In the genomic region with DNA sequence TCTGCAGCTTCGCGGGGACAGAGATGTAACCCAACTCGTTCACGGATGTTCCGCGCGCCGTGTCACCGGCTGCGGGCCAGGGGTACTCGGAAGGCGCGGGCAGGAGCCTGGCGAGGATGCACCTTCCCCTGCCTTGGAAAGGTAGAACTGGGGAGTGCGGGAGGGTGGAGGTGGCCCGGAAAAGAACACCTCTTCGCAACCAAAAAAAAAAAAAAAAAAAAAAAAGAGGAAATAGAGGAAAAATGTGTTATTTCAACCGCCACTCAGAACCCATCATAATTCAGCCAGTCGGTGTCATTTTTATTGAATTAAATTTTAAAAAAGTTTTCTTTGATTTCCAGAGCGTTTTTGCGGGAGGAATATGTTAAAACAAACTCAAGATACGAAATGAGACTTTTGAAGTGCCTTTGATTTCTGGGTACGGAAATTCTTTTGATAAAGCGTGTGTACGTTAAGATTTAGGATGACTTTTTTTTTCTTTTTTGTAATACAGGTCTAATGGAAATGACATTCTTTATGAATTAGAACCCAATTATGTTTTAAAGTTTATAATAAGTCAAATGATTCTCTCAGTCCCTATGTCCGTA, we compare ENCODE assay signal across 1 cellular context.
TF ChIP-seq lines count a peak whose summit lies in the region.

No MANE protein-coding gene starts in this region.

TF ChIP-seq in GM23338, 12 proteins besides CTCF, POLR2A, EP300 and RAD21 (continued from another document):
- TF ChIP-seq, protein P1, sequence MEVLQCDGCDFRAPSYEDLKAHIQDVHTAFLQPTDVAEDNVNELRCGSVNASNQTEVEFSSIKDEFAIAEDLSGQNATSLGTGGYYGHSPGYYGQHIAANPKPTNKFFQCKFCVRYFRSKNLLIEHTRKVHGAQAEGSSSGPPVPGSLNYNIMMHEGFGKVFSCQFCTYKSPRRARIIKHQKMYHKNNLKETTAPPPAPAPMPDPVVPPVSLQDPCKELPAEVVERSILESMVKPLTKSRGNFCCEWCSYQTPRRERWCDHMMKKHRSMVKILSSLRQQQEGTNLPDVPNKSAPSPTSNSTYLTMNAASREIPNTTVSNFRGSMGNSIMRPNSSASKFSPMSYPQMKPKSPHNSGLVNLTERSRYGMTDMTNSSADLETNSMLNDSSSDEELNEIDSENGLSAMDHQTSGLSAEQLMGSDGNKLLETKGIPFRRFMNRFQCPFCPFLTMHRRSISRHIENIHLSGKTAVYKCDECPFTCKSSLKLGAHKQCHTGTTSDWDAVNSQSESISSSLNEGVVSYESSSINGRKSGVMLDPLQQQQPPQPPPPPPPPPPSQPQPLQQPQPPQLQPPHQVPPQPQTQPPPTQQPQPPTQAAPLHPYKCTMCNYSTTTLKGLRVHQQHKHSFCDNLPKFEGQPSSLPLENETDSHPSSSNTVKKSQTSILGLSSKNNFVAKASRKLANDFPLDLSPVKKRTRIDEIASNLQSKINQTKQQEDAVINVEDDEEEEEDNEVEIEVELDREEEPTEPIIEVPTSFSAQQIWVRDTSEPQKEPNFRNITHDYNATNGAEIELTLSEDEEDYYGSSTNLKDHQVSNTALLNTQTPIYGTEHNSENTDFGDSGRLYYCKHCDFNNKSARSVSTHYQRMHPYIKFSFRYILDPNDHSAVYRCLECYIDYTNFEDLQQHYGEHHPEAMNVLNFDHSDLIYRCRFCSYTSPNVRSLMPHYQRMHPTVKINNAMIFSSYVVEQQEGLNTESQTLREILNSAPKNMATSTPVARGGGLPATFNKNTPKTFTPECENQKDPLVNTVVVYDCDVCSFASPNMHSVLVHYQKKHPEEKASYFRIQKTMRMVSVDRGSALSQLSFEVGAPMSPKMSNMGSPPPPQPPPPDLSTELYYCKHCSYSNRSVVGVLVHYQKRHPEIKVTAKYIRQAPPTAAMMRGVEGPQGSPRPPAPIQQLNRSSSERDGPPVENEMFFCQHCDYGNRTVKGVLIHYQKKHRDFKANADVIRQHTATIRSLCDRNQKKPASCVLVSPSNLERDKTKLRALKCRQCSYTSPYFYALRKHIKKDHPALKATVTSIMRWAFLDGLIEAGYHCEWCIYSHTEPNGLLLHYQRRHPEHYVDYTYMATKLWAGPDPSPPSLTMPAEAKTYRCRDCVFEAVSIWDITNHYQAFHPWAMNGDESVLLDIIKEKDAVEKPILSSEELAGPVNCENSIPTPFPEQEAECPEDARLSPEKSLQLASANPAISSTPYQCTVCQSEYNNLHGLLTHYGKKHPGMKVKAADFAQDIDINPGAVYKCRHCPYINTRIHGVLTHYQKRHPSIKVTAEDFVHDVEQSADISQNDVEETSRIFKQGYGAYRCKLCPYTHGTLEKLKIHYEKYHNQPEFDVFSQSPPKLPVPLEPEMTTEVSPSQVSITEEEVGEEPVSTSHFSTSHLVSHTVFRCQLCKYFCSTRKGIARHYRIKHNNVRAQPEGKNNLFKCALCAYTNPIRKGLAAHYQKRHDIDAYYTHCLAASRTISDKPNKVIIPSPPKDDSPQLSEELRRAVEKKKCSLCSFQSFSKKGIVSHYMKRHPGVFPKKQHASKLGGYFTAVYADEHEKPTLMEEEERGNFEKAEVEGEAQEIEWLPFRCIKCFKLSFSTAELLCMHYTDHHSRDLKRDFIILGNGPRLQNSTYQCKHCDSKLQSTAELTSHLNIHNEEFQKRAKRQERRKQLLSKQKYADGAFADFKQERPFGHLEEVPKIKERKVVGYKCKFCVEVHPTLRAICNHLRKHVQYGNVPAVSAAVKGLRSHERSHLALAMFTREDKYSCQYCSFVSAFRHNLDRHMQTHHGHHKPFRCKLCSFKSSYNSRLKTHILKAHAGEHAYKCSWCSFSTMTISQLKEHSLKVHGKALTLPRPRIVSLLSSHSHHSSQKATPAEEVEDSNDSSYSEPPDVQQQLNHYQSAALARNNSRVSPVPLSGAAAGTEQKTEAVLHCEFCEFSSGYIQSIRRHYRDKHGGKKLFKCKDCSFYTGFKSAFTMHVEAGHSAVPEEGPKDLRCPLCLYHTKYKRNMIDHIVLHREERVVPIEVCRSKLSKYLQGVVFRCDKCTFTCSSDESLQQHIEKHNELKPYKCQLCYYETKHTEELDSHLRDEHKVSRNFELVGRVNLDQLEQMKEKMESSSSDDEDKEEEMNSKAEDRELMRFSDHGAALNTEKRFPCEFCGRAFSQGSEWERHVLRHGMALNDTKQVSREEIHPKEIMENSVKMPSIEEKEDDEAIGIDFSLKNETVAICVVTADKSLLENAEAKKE (CRISPR knock-in tag; IDR thresholded peaks at IDR 0.05) = no peak
- TF ChIP-seq EZH2 (IDR thresholded peaks at IDR 0.05; ENCODE audit: low read depth, unreplicated experiment) = no peak
- TF ChIP-seq STAT1 (IDR thresholded peaks at IDR 0.05; ENCODE audit: unreplicated experiment) = no peak
- TF ChIP-seq, protein P2, sequence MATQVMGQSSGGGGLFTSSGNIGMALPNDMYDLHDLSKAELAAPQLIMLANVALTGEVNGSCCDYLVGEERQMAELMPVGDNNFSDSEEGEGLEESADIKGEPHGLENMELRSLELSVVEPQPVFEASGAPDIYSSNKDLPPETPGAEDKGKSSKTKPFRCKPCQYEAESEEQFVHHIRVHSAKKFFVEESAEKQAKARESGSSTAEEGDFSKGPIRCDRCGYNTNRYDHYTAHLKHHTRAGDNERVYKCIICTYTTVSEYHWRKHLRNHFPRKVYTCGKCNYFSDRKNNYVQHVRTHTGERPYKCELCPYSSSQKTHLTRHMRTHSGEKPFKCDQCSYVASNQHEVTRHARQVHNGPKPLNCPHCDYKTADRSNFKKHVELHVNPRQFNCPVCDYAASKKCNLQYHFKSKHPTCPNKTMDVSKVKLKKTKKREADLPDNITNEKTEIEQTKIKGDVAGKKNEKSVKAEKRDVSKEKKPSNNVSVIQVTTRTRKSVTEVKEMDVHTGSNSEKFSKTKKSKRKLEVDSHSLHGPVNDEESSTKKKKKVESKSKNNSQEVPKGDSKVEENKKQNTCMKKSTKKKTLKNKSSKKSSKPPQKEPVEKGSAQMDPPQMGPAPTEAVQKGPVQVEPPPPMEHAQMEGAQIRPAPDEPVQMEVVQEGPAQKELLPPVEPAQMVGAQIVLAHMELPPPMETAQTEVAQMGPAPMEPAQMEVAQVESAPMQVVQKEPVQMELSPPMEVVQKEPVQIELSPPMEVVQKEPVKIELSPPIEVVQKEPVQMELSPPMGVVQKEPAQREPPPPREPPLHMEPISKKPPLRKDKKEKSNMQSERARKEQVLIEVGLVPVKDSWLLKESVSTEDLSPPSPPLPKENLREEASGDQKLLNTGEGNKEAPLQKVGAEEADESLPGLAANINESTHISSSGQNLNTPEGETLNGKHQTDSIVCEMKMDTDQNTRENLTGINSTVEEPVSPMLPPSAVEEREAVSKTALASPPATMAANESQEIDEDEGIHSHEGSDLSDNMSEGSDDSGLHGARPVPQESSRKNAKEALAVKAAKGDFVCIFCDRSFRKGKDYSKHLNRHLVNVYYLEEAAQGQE (IDR thresholded peaks at IDR 0.05; ENCODE audit: unreplicated experiment) = no peak
- no peak for TF ChIP-seq NANOG (IDR thresholded peaks at IDR 0.05; ENCODE audit: borderline replicate concordance)
- no peak for TF ChIP-seq CREB1 (CRISPR knock-in tag; IDR thresholded peaks at IDR 0.05; ENCODE audit: low read depth)
- TF ChIP-seq POLR2AphosphoS5 (IDR thresholded peaks at IDR 0.05; ENCODE audit: low read depth) = no peak; the same call in 1 of the 2 replicates
